19 cellular contexts compared by ENCODE assay signal in the genomic region with DNA sequence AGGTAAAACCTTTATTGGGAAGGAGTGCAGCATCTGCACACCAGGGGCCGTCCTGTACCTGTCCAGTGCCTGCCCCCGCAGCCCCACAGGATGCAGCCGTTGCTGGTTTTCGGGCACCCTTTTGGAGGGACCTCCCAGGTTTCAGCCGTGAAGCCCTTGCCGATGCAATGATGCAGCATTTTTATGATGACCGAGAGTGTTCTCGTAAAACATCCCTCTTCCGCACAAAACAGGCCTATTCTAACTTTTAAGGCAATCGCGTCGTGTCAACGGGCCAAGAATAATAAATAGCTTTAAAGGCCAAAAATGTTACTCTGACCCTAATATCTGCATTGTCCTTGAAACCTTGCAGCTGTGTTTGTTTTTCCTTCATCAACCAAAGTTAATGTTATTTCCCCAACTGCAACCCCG.
DNase-seq lines count a peak whose midpoint lies in the region; ATAC-seq and TF ChIP-seq lines count a peak whose summit lies in the region.
"Had no signal": no experiment of that assay in that cellular context is flagged by ENCODE, and none has a peak within 500 bp of the region (broad histone marks: within the 10 kb centered on the region; RNA-seq: fewer than 3 reads in every experiment).

No MANE protein-coding gene starts in this region.

- DNase-seq in activated CD8-positive, alpha-beta memory T cell treated with anti-CD3 and anti-CD28 coated beads, Interleukin-2, amount 50 U/mL, for 48 hours, result peak; percentile 36
- DNase-seq in glutamatergic neuron, result peak; percentile 3
- DNase-seq in mesothelial cell of epicardium (ENCODE audit: low spot score in 2 of 2, unreplicated experiment in 2 of 2), result peak; percentile 6 to 24
- peak; percentile 68 for DNase-seq in ureter (ENCODE audit: low spot score)
- no peak for DNase-seq in mucosa of descending colon
- no peak for DNase-seq in activated CD4-positive, alpha-beta T cell treated with anti-CD3 and anti-CD28 coated beads for 48 hours
- DNase-seq in NCI-H446 treated with DMSO at 0.1 percent for 48 hours (lab: John Stamatoyannopoulos, UW), result no peak
- DNase-seq: activated naive CD4-positive, alpha-beta T cell treated with Interleukin-2 at 50 U/mL for 16 hours; C1 segment of cervical spinal cord; DND-41; NCI-H187; NCI-H510A treated with DMSO at 0.1 percent for 48 hours; OCI-M1; stimulated activated naive CD8-positive, alpha-beta T cell treated with anti-CD3 and anti-CD28 coated beads, Interleukin-15, amount 100 ng/mL, for 72 hours had no signal

- H3K4me1 Mint-ChIP-seq in glutamatergic neuron (ENCODE audit: low read depth, unreplicated experiment), result peaks cover 22% of the 10 kb centered on the region
- peaks cover 15% of the 10 kb centered on the region for H3K4me1 Mint-ChIP-seq in mesothelial cell of epicardium

- no peaks in the 10 kb centered on the region for H3K9me3 ChIP-seq in mucosa of descending colon

- H3K4me3 ChIP-seq in mucosa of descending colon, result no peak overlapping the region
- H3K4me3 ChIP-seq: cardiac muscle cell, neural progenitor cell, smooth muscle cell had no signal

- no peak for ATAC-seq in mucosa of descending colon
- ATAC-seq: left colon; stimulated activated naive CD8-positive, alpha-beta T cell treated with anti-CD3 and anti-CD28 coated beads, Interleukin-15, amount 100 ng/mL, for 72 hours; WTC11 had no signal

- no peak for TF ChIP-seq CTCF in glutamatergic neuron (IDR thresholded peaks at IDR 0.05; ENCODE audit: partially characterized antibody, unreplicated experiment)
- TF ChIP-seq CTCF in mesothelial cell of epicardium (IDR thresholded peaks at IDR 0.05; ENCODE audit: unreplicated experiment), result no peak
- TF ChIP-seq CTCF in mucosa of descending colon (IDR thresholded peaks at IDR 0.05), result no peak

- H3K9me3 Mint-ChIP-seq in glutamatergic neuron (ENCODE audit: unreplicated experiment) (peaks cover 3% of the 10 kb centered on the region), mesothelial cell of epicardium (peaks cover 16% of the 10 kb centered on the region)
- H3K9me3 Mint-ChIP-seq: neural progenitor cell, WTC11 had no signal

- H3K36me3 ChIP-seq in mucosa of descending colon (ENCODE audit: low read depth), result no peaks in the 10 kb centered on the region
- H3K36me3 ChIP-seq: cardiac muscle cell, neural progenitor cell had no signal

- H3K4me3 Mint-ChIP-seq in glutamatergic neuron (ENCODE audit: unreplicated experiment) (no peak overlapping the region), mesothelial cell of epicardium (no peak overlapping the region)
- H3K4me3 Mint-ChIP-seq: neural progenitor cell; stimulated activated naive CD8-positive, alpha-beta T cell treated with anti-CD3 and anti-CD28 coated beads, Interleukin-15, amount 100 ng/mL, for 72 hours; WTC11 had no signal

- H3K27me3 Mint-ChIP-seq in glutamatergic neuron (ENCODE audit: unreplicated experiment) (peaks cover 2% of the 10 kb centered on the region), mesothelial cell of epicardium (ENCODE audit: low read depth) (no peaks in the 10 kb centered on the region)

- no peaks in the 10 kb centered on the region for H3K36me3 Mint-ChIP-seq in glutamatergic neuron (ENCODE audit: unreplicated experiment)
- no peaks in the 10 kb centered on the region for H3K36me3 Mint-ChIP-seq in mesothelial cell of epicardium
- H3K36me3 Mint-ChIP-seq: neural progenitor cell had no signal

- no peaks in the 10 kb centered on the region for H3K4me1 ChIP-seq in mucosa of descending colon (ENCODE audit: low read depth)

- H3K27ac Mint-ChIP-seq in glutamatergic neuron (ENCODE audit: unreplicated experiment) (no peak overlapping the region), mesothelial cell of epicardium (peak overlapping the region; percentile 2)
- H3K27ac Mint-ChIP-seq: neural progenitor cell, WTC11 had no signal

- intact Hi-C loops in mucosa of descending colon (cut with DNase I, micrococcal nuclease), result no loop called here

Comparison
In these comparisons a context has a peak if more than half of its experiments do, and no peak if none do; other contexts are left out.
1. DNase-seq: peak in activated CD8-positive, alpha-beta memory T cell treated with anti-CD3 and anti-CD28 coated beads, Interleukin-2, amount 50 U/mL, for 48 hours (single experiment), glutamatergic neuron (single experiment), mesothelial cell of epicardium (2 of 2) and ureter (single experiment); none in mucosa of descending colon (0 of 3), activated CD4-positive, alpha-beta T cell treated with anti-CD3 and anti-CD28 coated beads for 48 hours (single experiment) and NCI-H446 treated with DMSO at 0.1 percent for 48 hours (single experiment).